Comparison of ENCODE assay signal across 28 cellular contexts in the genomic region with DNA sequence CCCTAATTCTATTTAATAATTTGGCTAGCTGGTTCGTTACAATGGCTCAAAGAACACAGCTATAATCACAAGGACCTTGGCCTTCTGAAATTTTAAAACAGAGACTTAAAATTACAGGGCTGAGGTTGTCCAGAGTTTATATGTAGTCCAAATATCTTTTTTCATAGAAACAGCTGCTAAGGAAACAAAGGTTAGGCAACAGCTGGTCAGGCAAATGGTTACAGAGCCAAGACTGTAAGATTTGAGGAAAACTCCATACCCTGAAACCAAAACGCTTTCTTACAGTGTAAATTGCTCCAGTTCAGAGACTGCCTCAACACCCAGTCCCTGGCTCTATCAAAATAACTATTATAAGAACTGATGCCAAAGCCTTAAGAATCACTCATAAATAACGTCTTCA. TPM values are rescaled to one million over a fixed set of nuclear protein-coding genes. Genes with fewer than 3 reads are reported as not detected.
A peak's percentile ranks its signal among the peaks of the same experiment; 100 is the strongest.
DNase-seq lines count a peak whose midpoint lies in the region; ATAC-seq and TF ChIP-seq lines count a peak whose summit lies in the region.
"Had no signal": no experiment of that assay in that cellular context is flagged by ENCODE, and none has a peak within 500 bp of the region (broad histone marks: within the 10 kb centered on the region; RNA-seq: fewer than 3 reads in every experiment).

No MANE protein-coding gene starts in this region.

- H3K36me3 Mint-ChIP-seq in activated T-cell treated with anti-CD3 and anti-CD28 coated beads, Interleukin-2, amount 50 U/mL, for 24 hours (ENCODE audit: low read depth) = no peaks in the 10 kb centered on the region
- H3K36me3 Mint-ChIP-seq: mesothelial cell of epicardium had no signal

- H3K9ac ChIP-seq in subcutaneous abdominal adipose tissue (ENCODE audit: low read length in 5 of 5) = peak overlapping the region in 1 of 5 donors; percentile 24
- H3K9ac ChIP-seq: KMS-11 had no signal

- H3K27me3 ChIP-seq in left ventricle myocardium inferior (ENCODE audit: low read depth) = no peaks in the 10 kb centered on the region
- no peaks in the 10 kb centered on the region for H3K27me3 ChIP-seq in right cardiac atrium (ENCODE audit: control insufficient read depth, insufficient read depth)
- H3K27me3 ChIP-seq in subcutaneous abdominal adipose tissue (ENCODE audit: control insufficient read depth in 5 of 5, insufficient read depth in 4 of 5, low read length in 5 of 5) = no peaks in the 10 kb centered on the region
- H3K27me3 ChIP-seq: colonic mucosa had no signal

- no peaks in the 10 kb centered on the region for H3K36me3 ChIP-seq in left ventricle myocardium inferior
- no peaks in the 10 kb centered on the region for H3K36me3 ChIP-seq in subcutaneous abdominal adipose tissue (ENCODE audit: control insufficient read depth in 5 of 5, insufficient read depth in 5 of 5, low read length in 5 of 5)
- H3K36me3 ChIP-seq: colonic mucosa had no signal

- no peak for DNase-seq in Right ventricle myocardium superior
- no peak for DNase-seq in left ventricle myocardium inferior
- peak; percentile 58 for DNase-seq in choroid plexus epithelial cell (ENCODE audit: low read depth)
- no peak for DNase-seq in right cardiac atrium
- no peak for DNase-seq in NCI-H345 treated with DMSO at 0.1 percent for 48 hours (lab: John Stamatoyannopoulos, UW; ENCODE audit: unreplicated experiment)
- DNase-seq in activated T-cell treated with anti-CD3 and anti-CD28 coated beads, Interleukin-2, amount 50 U/mL, for 24 hours = no peak
- DNase-seq: activated CD4-positive, alpha-beta T cell treated with anti-CD3 and anti-CD28 coated beads, Interleukin-2, amount 10 ng/mL, durations not matched to agents 24 days and 14 days; activated naive CD4-positive, alpha-beta T cell treated with anti-CD3 and anti-CD28 coated beads for 36 hours; activated T-cell treated with anti-CD3 and anti-CD28 coated beads, Interleukin-2, amount 50 U/mL, for 48 hours; amniotic stem cell; colonic mucosa; effector memory CD8-positive, alpha-beta T cell; GOT3; left colon; NCI-H1092; NCI-H187; NCI-H2171 treated with DMSO at 0.1 percent for 48 hours; NCI-H69; nephron progenitor cell; trophoblast cell had no signal

- ATAC-seq in Right ventricle myocardium superior (ENCODE audit: poor library complexity) = peak; percentile 79
- ATAC-seq in right cardiac atrium = peak; percentile 40 to 46
- no peak for ATAC-seq in HG03342 (IDR thresholded peaks at IDR 0.05; ENCODE audit: unreplicated experiment)
- ATAC-seq: effector memory CD8-positive, alpha-beta T cell; esophagus mucosa; left colon; SK-N-SH treated with all-trans-retinoic acid at 6 μM for 48 hours had no signal

- no peaks in the 10 kb centered on the region for H3K9me3 ChIP-seq in left ventricle myocardium inferior (replicated peaks)
- H3K9me3 ChIP-seq in right cardiac atrium (ENCODE audit: control insufficient read depth, low read length) = no peaks in the 10 kb centered on the region
- H3K9me3 ChIP-seq in subcutaneous abdominal adipose tissue (ENCODE audit: control insufficient read depth in 5 of 5, low read length in 5 of 5) = no peaks in the 10 kb centered on the region
- H3K9me3 ChIP-seq: colonic mucosa had no signal

- no peak overlapping the region for H3K27ac Mint-ChIP-seq in activated T-cell treated with anti-CD3 and anti-CD28 coated beads, Interleukin-2, amount 50 U/mL, for 24 hours
- H3K27ac Mint-ChIP-seq: activated CD4-positive, alpha-beta T cell treated with anti-CD3 and anti-CD28 coated beads, Interleukin-2, amount 10 ng/mL, durations not matched to agents 24 days and 14 days; activated naive CD4-positive, alpha-beta T cell treated with anti-CD3 and anti-CD28 coated beads for 36 hours; effector memory CD8-positive, alpha-beta T cell; mesothelial cell of epicardium; nephron progenitor cell had no signal

- no peak overlapping the region for H3K27ac ChIP-seq in left ventricle myocardium inferior (replicated peaks)
- no peak overlapping the region for H3K27ac ChIP-seq in right cardiac atrium (ENCODE audit: low read length)
- H3K27ac ChIP-seq in subcutaneous abdominal adipose tissue (ENCODE audit: low read depth, low read length) = peak overlapping the region; percentile 35
- H3K27ac ChIP-seq: colonic mucosa, KMS-11, RWPE1, VCaP had no signal

- H3K4me1 Mint-ChIP-seq in activated T-cell treated with anti-CD3 and anti-CD28 coated beads, Interleukin-2, amount 50 U/mL, for 24 hours (ENCODE audit: low read depth) = peaks cover 2% of the 10 kb centered on the region
- H3K4me1 Mint-ChIP-seq: mesothelial cell of epicardium, nephron progenitor cell had no signal

- WGBS in right cardiac atrium = 57% methylated on average over 3 of the region's 3 CpGs

- intact Hi-C loops in Right ventricle myocardium superior (cut with DNase I) (no loop called here), left ventricle myocardium inferior (cut with micrococcal nuclease) (no loop called here), right cardiac atrium (cut with DNase I) (no loop called here)

- no peak overlapping the region for H3K4me3 ChIP-seq in left ventricle myocardium inferior
- no peak overlapping the region for H3K4me3 ChIP-seq in choroid plexus epithelial cell (ENCODE audit: low read depth, low read length)
- H3K4me3 ChIP-seq in right cardiac atrium (ENCODE audit: low read length) = no peak overlapping the region
- H3K4me3 ChIP-seq in subcutaneous abdominal adipose tissue (ENCODE audit: low read depth in 1 of 5, low read length in 5 of 5) = no peak overlapping the region
- H3K4me3 ChIP-seq: colonic mucosa had no signal

- H3K27me3 Mint-ChIP-seq in activated T-cell treated with anti-CD3 and anti-CD28 coated beads, Interleukin-2, amount 50 U/mL, for 24 hours = no peaks in the 10 kb centered on the region
- H3K27me3 Mint-ChIP-seq: activated CD4-positive, alpha-beta T cell treated with anti-CD3 and anti-CD28 coated beads, Interleukin-2, amount 10 ng/mL, durations not matched to agents 24 days and 14 days; effector memory CD8-positive, alpha-beta T cell had no signal

- H3K4me3 Mint-ChIP-seq in activated T-cell treated with anti-CD3 and anti-CD28 coated beads, Interleukin-2, amount 50 U/mL, for 24 hours = no peak overlapping the region
- H3K4me3 Mint-ChIP-seq: activated CD4-positive, alpha-beta T cell treated with anti-CD3 and anti-CD28 coated beads, Interleukin-2, amount 10 ng/mL, durations not matched to agents 24 days and 14 days; activated naive CD4-positive, alpha-beta T cell treated with anti-CD3 and anti-CD28 coated beads for 36 hours; effector memory CD8-positive, alpha-beta T cell; mesothelial cell of epicardium; nephron progenitor cell had no signal

- TF ChIP-seq CTCF in left ventricle myocardium inferior (IDR thresholded peaks at IDR 0.05; ENCODE audit: borderline replicate concordance) (no peak), choroid plexus epithelial cell (conservative IDR thresholded peaks at IDR 0.05; ENCODE audit: low read depth, low read length) (no peak)

- H3K4me1 ChIP-seq in left ventricle myocardium inferior (peaks cover 9% of the 10 kb centered on the region), right cardiac atrium (ENCODE audit: control insufficient read depth, insufficient read depth, low read length) (peaks cover 1% of the 10 kb centered on the region), subcutaneous abdominal adipose tissue (ENCODE audit: control insufficient read depth in 5 of 5, insufficient read depth in 5 of 5, low read length in 5 of 5) (peaks cover 0 to 17% (median 11%) of the 10 kb centered on the region in 5 donors)
- H3K4me1 ChIP-seq: colonic mucosa had no signal

- no peaks in the 10 kb centered on the region for H3K9me3 Mint-ChIP-seq in activated T-cell treated with anti-CD3 and anti-CD28 coated beads, Interleukin-2, amount 50 U/mL, for 24 hours
- H3K9me3 Mint-ChIP-seq: activated CD4-positive, alpha-beta T cell treated with anti-CD3 and anti-CD28 coated beads, Interleukin-2, amount 10 ng/mL, durations not matched to agents 24 days and 14 days; activated naive CD4-positive, alpha-beta T cell treated with anti-CD3 and anti-CD28 coated beads for 36 hours; effector memory CD8-positive, alpha-beta T cell; mesothelial cell of epicardium; nephron progenitor cell had no signal

RNA-seq across cellular contexts. Expression of gene ARHGAP18, which starts 9.7 kb away (rescaled TPM):
- total RNA-seq in Right ventricle myocardium superior = 7.9 TPM
- total RNA-seq in left ventricle myocardium inferior = 5.6 TPM
- 1 to 10 TPM; 5.3 to 6.5 (median 5.8) TPM for total RNA-seq in right cardiac atrium
- 3.0 TPM for polyA plus RNA-seq in right cardiac atrium
